ENCODE assay signal across 8 cellular contexts in the genomic region with DNA sequence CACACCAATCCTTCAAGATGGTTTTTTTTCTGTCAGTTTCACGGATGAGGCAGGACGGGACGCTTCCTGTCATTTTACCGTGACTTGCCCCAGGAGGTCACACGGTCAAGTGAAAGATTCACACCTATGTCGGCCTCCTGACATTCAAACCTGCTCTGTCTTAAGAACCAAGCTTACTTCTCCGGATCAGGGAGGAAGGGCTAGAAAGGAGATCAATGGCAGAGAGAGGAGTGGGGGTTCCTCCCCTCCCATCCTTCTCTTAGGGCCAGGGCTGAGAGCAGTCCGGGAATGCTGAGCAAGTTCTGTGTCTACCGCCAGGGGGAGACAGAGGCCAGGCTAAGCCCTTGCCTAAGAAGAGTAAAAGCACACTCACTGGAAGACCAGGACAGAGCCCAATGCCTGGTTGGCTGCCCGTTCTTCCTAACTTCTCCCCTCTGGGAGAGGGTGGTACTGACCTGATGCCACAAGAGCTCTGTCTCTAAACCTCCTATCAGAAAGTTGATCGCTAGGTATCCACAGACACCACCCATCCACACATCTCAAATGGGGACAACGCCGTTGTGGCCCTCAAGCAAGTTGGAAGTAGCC. TPM values are rescaled to one million over a fixed set of nuclear protein-coding genes. Genes with fewer than 3 reads are reported as not detected.
A peak's percentile ranks its signal among the peaks of the same experiment; 100 is the strongest.
DNase-seq lines count a peak whose midpoint lies in the region; ATAC-seq, FAIRE-seq and TF ChIP-seq lines count a peak whose summit lies in the region.

No MANE protein-coding gene starts in this region.

- peak overlapping the region; percentile 67 to 76 for H3K4me3 ChIP-seq in kidney (ENCODE audit: low read length in 2 of 2)

- TF ChIP-seq CTCF in kidney (IDR thresholded peaks at IDR 0.05; ENCODE audit: borderline replicate concordance, extremely low read depth, insufficient read depth), result peak; percentile 98

- no peaks in the 10 kb centered on the region for H3K36me3 ChIP-seq in kidney (ENCODE audit: control insufficient read depth in 1 of 2, insufficient read depth in 2 of 2, low read length in 2 of 2)

- H3K9ac ChIP-seq in kidney (ENCODE audit: low read length in 2 of 2), result peak overlapping the region; percentile 10 to 38

- H3K27ac ChIP-seq in kidney (ENCODE audit: low read depth in 2 of 2, low read length in 2 of 2), result no peak overlapping the region

- no peak for FAIRE-seq in kidney (lab: Jason Lieb, UNC)

- H3K4me1 ChIP-seq in kidney (ENCODE audit: control insufficient read depth in 1 of 2, insufficient read depth in 1 of 2, low read depth in 1 of 2, low read length in 2 of 2), result peaks cover 12 to 22% of the 10 kb centered on the region in 2 donors

- ATAC-seq in HG02973 (IDR thresholded peaks at IDR 0.05; ENCODE audit: unreplicated experiment) (peak; percentile 31), GM21367 (IDR thresholded peaks at IDR 0.05; ENCODE audit: unreplicated experiment) (no peak)

- DNase-seq in GF-D8 (lab: John Stamatoyannopoulos, UW) (peak; percentile 12), NCI-H2227 treated with DMSO at 0.1 percent for 48 hours (lab: John Stamatoyannopoulos, UW) (peak; percentile 84), cerebellar cortex (ENCODE audit: low spot score) (peak; percentile 96), kidney (peak; percentile 90)
- peak; percentile 64 for DNase-seq in activated CD4-positive, CD25-positive, alpha-beta regulatory T cell treated with anti-CD3 and anti-CD28 coated beads, Interleukin-2, amount 50 U/mL, for 16 hours (ENCODE audit: low read depth, low spot score)
- peak; percentile 74 for DNase-seq in stimulated activated CD4-positive, alpha-beta T cell treated with anti-CD3 and anti-CD28 coated beads, Interleukin-12 subunit alpha, Interleukin-12 subunit beta, amount 100 ng/mL, for 4 hours

- H3K9me3 ChIP-seq in kidney (ENCODE audit: control insufficient read depth in 1 of 2, low read length in 2 of 2), result no peaks in the 10 kb centered on the region

- intact Hi-C loops in kidney (cut with DNase I), result loop anchor here (5.0 kb wide), 1 partner anchor 91 kb away; no protein-coding TSS in a partner anchor

RNA-seq across cellular contexts. Expression of a gene that starts 1.1 kb away (rescaled TPM):
- total RNA-seq in kidney, result 2.0 TPM
- 3.4 TPM for polyA plus RNA-seq in kidney (ENCODE audit: insufficient read depth, low read depth, low replicate concordance)

RNA-seq across cellular contexts. Expression of a gene that starts 9.3 kb away (rescaled TPM):
- total RNA-seq in kidney, result 270 TPM
- polyA plus RNA-seq in kidney (ENCODE audit: insufficient read depth, low read depth, low replicate concordance), result 501 TPM

RNA-seq across cellular contexts. Expression of a gene that starts 41.8 kb away (rescaled TPM):
- total RNA-seq in kidney, result 62.5 TPM
- 60.6 TPM for polyA plus RNA-seq in kidney (ENCODE audit: insufficient read depth, low read depth, low replicate concordance)

Comparison
In these comparisons a context has a peak if more than half of its experiments do, and no peak if none do; other contexts are left out.
1. DNase-seq: peak in every context shown above with its lines; median percentile 96 in cerebellar cortex; 90 in kidney; 84 in NCI-H2227 treated with DMSO at 0.1 percent for 48 hours; 74 in stimulated activated CD4-positive, alpha-beta T cell treated with anti-CD3 and anti-CD28 coated beads, Interleukin-12 subunit alpha, Interleukin-12 subunit beta, amount 100 ng/mL, for 4 hours; 64 in activated CD4-positive, CD25-positive, alpha-beta regulatory T cell treated with anti-CD3 and anti-CD28 coated beads, Interleukin-2, amount 50 U/mL, for 16 hours; 12 in GF-D8.